1 cellular context compared by ENCODE assay signal in genomic region chr11:102320679-102321078, GRCh38.
TF ChIP-seq lines count a peak whose summit lies in the region.

No MANE protein-coding gene starts in this region.

TF ChIP-seq in A549, 52 proteins besides CTCF, POLR2A, EP300 and RAD21 (continued from another document):
- no peak for TF ChIP-seq BCL3 (IDR thresholded peaks at IDR 0.05)
